ENCODE assay signal across 25 cellular contexts in genomic region chr6:125477141-125477540, GRCh38.
"Had no signal": no experiment of that assay in that cellular context is flagged by ENCODE, and none has a peak within 500 bp of the region (broad histone marks: within the 10 kb centered on the region; RNA-seq: fewer than 3 reads in every experiment).

No MANE protein-coding gene starts in this region.

- H3K36me3 ChIP-seq: ascending aorta had no signal

- H3K4me3 ChIP-seq: ascending aorta, body of pancreas, SK-N-MC had no signal

- H3K27me3 ChIP-seq: ascending aorta, body of pancreas had no signal

- ATAC-seq: activated CD4-positive, CD25-positive, alpha-beta regulatory T cell treated with anti-CD3 and anti-CD28 coated beads, Interleukin-2, amount 50 U/mL, for 24 hours; activated CD8-positive, alpha-beta T cell treated with anti-CD3 and anti-CD28 coated beads, Interleukin-2, amount 10 ng/mL, durations not matched to agents 7 days and 5 days; body of pancreas; Panc1; T-cell had no signal

- H3K4me1 ChIP-seq: body of pancreas had no signal

- H3K27ac ChIP-seq: body of pancreas, SK-N-MC had no signal

- DNase-seq: activated CD4-positive, alpha-beta T cell treated with anti-CD3 and anti-CD28 coated beads for 4 hours; activated CD8-positive, alpha-beta memory T cell treated with anti-CD3 and anti-CD28 coated beads, Interleukin-2, amount 50 U/mL, for 48 hours; activated CD8-positive, alpha-beta T cell treated with anti-CD3 and anti-CD28 coated beads, Interleukin-2, amount 10 ng/mL, durations not matched to agents 7 days and 5 days; activated naive CD4-positive, alpha-beta T cell treated with anti-CD3 and anti-CD28 coated beads, Interleukin-2, amount 50 U/mL, for 16 hours; activated naive CD8-positive, alpha-beta T cell treated with anti-CD3 and anti-CD28 coated beads, Interleukin-2, amount 10 ng/mL, durations not matched to agents 7 days and 5 days; activated T-cell treated with anti-CD3 and anti-CD28 coated beads, Interleukin-2, amount 50 U/mL, for 1 hour; body of pancreas; IMR-90; KBM-7; NCI-H1092; NCI-H1417; NCI-H1694; NCI-H2029; NCI-H345; NCI-H510A; NCI-H526 treated with DMSO at 0.1 percent for 48 hours; NK-92 treated with Interleukin-12 subunit alpha and Interleukin-12 subunit beta, amount 100 ng/mL, for 24 hours; RPMI8226; T-cell; T-helper 2 cell; T1000 had no signal

- H3K9me3 ChIP-seq: ascending aorta, body of pancreas had no signal
